In the genomic region with DNA sequence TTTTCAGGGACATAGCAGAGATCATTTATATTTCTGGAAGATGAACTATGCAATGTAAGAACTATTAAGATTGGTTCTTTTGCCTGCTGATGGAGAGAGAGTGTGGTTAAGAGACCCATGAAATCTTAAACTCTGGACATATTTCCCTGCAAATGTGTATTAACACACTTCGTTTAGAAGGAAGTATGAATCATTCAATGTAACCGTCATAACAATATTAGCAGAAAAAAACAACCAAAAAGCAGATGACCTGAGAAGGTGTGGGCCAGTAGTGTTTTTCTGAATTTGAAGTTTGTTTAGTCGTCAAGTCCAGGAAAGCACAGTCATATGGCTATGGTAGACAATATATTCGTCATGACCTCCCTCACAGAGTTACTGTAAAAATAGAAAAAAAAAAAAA, we compare ENCODE assay signal across 18 cellular contexts. TPM values are rescaled to one million over a fixed set of nuclear protein-coding genes. Genes with fewer than 3 reads are reported as not detected.
DNase-seq lines count a peak whose midpoint lies in the region; ATAC-seq and TF ChIP-seq lines count a peak whose summit lies in the region.
"Had no signal": no experiment of that assay in that cellular context is flagged by ENCODE, and none has a peak within 500 bp of the region (broad histone marks: within the 10 kb centered on the region; RNA-seq: fewer than 3 reads in every experiment).

No MANE protein-coding gene starts in this region.

- H3K4me1 ChIP-seq in GM23338 (ENCODE audit: insufficient read depth) = no peaks in the 10 kb centered on the region
- peaks cover 3% of the 10 kb centered on the region; the same call in 1 of the 2 replicates for H3K4me1 ChIP-seq in SJCRH30
- H3K4me1 ChIP-seq in right atrium auricular region = no peaks in the 10 kb centered on the region
- H3K4me1 ChIP-seq: BE2C had no signal

- TF ChIP-seq CTCF in GM23338 (conservative IDR thresholded peaks at IDR 0.05; ENCODE audit: low read depth in 2 of 2) (no peak), right atrium auricular region (IDR thresholded peaks at IDR 0.05) (no peak)

- peaks cover 11% of the 10 kb centered on the region; the same call in 2 of the 3 replicates for H3K4me1 Mint-ChIP-seq in GM23338
- H3K4me1 Mint-ChIP-seq in natural killer cell treated with Interleukin-12 subunit alpha and Interleukin-12 subunit beta and Interleukin-15 and Interleukin-18, amount 100 ng/mL, for 72 hours (ENCODE audit: low read depth in 2 of 2) = peaks cover 18 to 22% of the 10 kb centered on the region in 2 donors

- ATAC-seq in GM23338 (no peak), GM21529 (IDR thresholded peaks at IDR 0.05; ENCODE audit: unreplicated experiment) (no peak)
- peak in 1 of 2 donors; percentile 48 for ATAC-seq in natural killer cell treated with Interleukin-12 subunit alpha and Interleukin-12 subunit beta and Interleukin-15 and Interleukin-18, amount 100 ng/mL, for 72 hours
- ATAC-seq: mucosa of descending colon, right cardiac atrium had no signal

- H3K27ac ChIP-seq in GM23338 (ENCODE audit: low read depth) (no peak overlapping the region), SJCRH30 (peak overlapping the region; percentile 24), epithelial cell of prostate (peak overlapping the region; percentile 99), right atrium auricular region (no peak overlapping the region)
- H3K27ac ChIP-seq: PC-9 had no signal

- peak overlapping the region; percentile 69; the same call in 1 of the 2 replicates for H3K27ac Mint-ChIP-seq in GM23338
- H3K27ac Mint-ChIP-seq in natural killer cell treated with Interleukin-12 subunit alpha and Interleukin-12 subunit beta and Interleukin-15 and Interleukin-18, amount 100 ng/mL, for 72 hours = peak overlapping the region; percentile 15 to 46
- H3K27ac Mint-ChIP-seq: activated CD4-positive, alpha-beta memory T cell treated with anti-CD3 and anti-CD28 coated beads, Interleukin-2, amount 10 ng/mL, durations not matched to agents 7 days and 5 days; stimulated activated naive CD8-positive, alpha-beta T cell treated with anti-CD3 and anti-CD28 coated beads, Interleukin-15, Interleukin-2, amounts not matched to agents 100 ng/mL and 50 ng/mL, for 24 hours had no signal

- H3K27me3 ChIP-seq in GM23338 (ENCODE audit: insufficient read depth) (no peaks in the 10 kb centered on the region), SJCRH30 (no peaks in the 10 kb centered on the region), right atrium auricular region (no peaks in the 10 kb centered on the region)
- H3K27me3 ChIP-seq: BE2C had no signal

- no peaks in the 10 kb centered on the region for H3K79me2 ChIP-seq in GM23338 (replicated peaks; ENCODE audit: insufficient read depth)

- H4K20me1 ChIP-seq in GM23338 (replicated peaks; ENCODE audit: insufficient read depth) = no peaks in the 10 kb centered on the region

- no peak overlapping the region for H2AFZ ChIP-seq in GM23338
- H2AFZ ChIP-seq: PC-9 had no signal

- H3K4me3 Mint-ChIP-seq in GM23338 = no peak overlapping the region
- peak overlapping the region; percentile 28 for H3K4me3 Mint-ChIP-seq in natural killer cell treated with Interleukin-12 subunit alpha and Interleukin-12 subunit beta and Interleukin-15 and Interleukin-18, amount 100 ng/mL, for 72 hours
- H3K4me3 Mint-ChIP-seq: activated CD4-positive, alpha-beta memory T cell treated with anti-CD3 and anti-CD28 coated beads, Interleukin-2, amount 10 ng/mL, durations not matched to agents 7 days and 5 days; stimulated activated naive CD8-positive, alpha-beta T cell treated with anti-CD3 and anti-CD28 coated beads, Interleukin-15, Interleukin-2, amounts not matched to agents 100 ng/mL and 50 ng/mL, for 24 hours had no signal

- H3F3A ChIP-seq in GM23338 (replicated peaks; ENCODE audit: low read depth) = no peaks in the 10 kb centered on the region

- H3K9me3 ChIP-seq in SJCRH30 (replicated peaks) = no peaks in the 10 kb centered on the region
- H3K9me3 ChIP-seq in right atrium auricular region = no peaks in the 10 kb centered on the region
- H3K9me3 ChIP-seq: BE2C, mucosa of descending colon had no signal

- DNase-seq in GM23338 (ENCODE audit: low spot score) (no peak), SJCRH30 (no peak), epithelial cell of prostate (ENCODE audit: low read depth, low spot score) (peak; percentile 45), right atrium auricular region (ENCODE audit: low spot score) (no peak)
- DNase-seq in natural killer cell treated with Interleukin-12 subunit alpha and Interleukin-12 subunit beta and Interleukin-15 and Interleukin-18, amount 100 ng/mL, for 72 hours (ENCODE audit: low spot score) = no peak
- DNase-seq in activated CD4-positive, alpha-beta T cell treated with anti-CD3 and anti-CD28 coated beads for 1 hour = no peak
- no peak for DNase-seq in activated effector memory CD4-positive, alpha-beta T cell treated with anti-CD3 and anti-CD28 coated beads, Interleukin-2, amount 50 U/mL, for 16 hours
- DNase-seq: activated CD4-positive, alpha-beta memory T cell treated with anti-CD3 and anti-CD28 coated beads, Interleukin-2, amount 10 ng/mL, durations not matched to agents 7 days and 5 days; activated gamma-delta T cell treated with Interleukin-2 at 50 U/mL for 16 hours; BE2C; GOT3; mucosa of descending colon; NCI-H446; PC-9; right cardiac atrium had no signal

- H3K4me3 ChIP-seq in GM23338 = no peak overlapping the region
- no peak overlapping the region for H3K4me3 ChIP-seq in SJCRH30
- H3K4me3 ChIP-seq in right atrium auricular region = no peak overlapping the region
- H3K4me3 ChIP-seq: mucosa of descending colon, PC-9 had no signal

- no peaks in the 10 kb centered on the region for H3K9me2 ChIP-seq in GM23338 (ENCODE audit: insufficient read depth)

- no peak overlapping the region for H3K4me2 ChIP-seq in GM23338
- H3K4me2 ChIP-seq: PC-9 had no signal

- no peaks in the 10 kb centered on the region for H3K9me3 Mint-ChIP-seq in GM23338
- no peaks in the 10 kb centered on the region for H3K9me3 Mint-ChIP-seq in natural killer cell treated with Interleukin-12 subunit alpha and Interleukin-12 subunit beta and Interleukin-15 and Interleukin-18, amount 100 ng/mL, for 72 hours
- H3K9me3 Mint-ChIP-seq: activated CD4-positive, alpha-beta memory T cell treated with anti-CD3 and anti-CD28 coated beads, Interleukin-2, amount 10 ng/mL, durations not matched to agents 7 days and 5 days; stimulated activated naive CD8-positive, alpha-beta T cell treated with anti-CD3 and anti-CD28 coated beads, Interleukin-15, Interleukin-2, amounts not matched to agents 100 ng/mL and 50 ng/mL, for 24 hours had no signal

- H3K36me3 Mint-ChIP-seq in GM23338 (ENCODE audit: low read depth) = no peaks in the 10 kb centered on the region
- no peaks in the 10 kb centered on the region for H3K36me3 Mint-ChIP-seq in natural killer cell treated with Interleukin-12 subunit alpha and Interleukin-12 subunit beta and Interleukin-15 and Interleukin-18, amount 100 ng/mL, for 72 hours

- no peaks in the 10 kb centered on the region for H3K27me3 Mint-ChIP-seq in GM23338 (ENCODE audit: insufficient read depth, low read depth, poor library complexity)
- H3K27me3 Mint-ChIP-seq in natural killer cell treated with Interleukin-12 subunit alpha and Interleukin-12 subunit beta and Interleukin-15 and Interleukin-18, amount 100 ng/mL, for 72 hours = no peaks in the 10 kb centered on the region
- H3K27me3 Mint-ChIP-seq: stimulated activated naive CD8-positive, alpha-beta T cell treated with anti-CD3 and anti-CD28 coated beads, Interleukin-15, Interleukin-2, amounts not matched to agents 100 ng/mL and 50 ng/mL, for 24 hours had no signal

- H3K36me3 ChIP-seq in GM23338 (ENCODE audit: insufficient read depth) (no peaks in the 10 kb centered on the region), SJCRH30 (no peaks in the 10 kb centered on the region), right atrium auricular region (no peaks in the 10 kb centered on the region)
- H3K36me3 ChIP-seq: BE2C had no signal

TF ChIP-seq in GM23338, 12 proteins besides CTCF, POLR2A, EP300 and RAD21 (continues in another document):
- TF ChIP-seq, protein P1, sequence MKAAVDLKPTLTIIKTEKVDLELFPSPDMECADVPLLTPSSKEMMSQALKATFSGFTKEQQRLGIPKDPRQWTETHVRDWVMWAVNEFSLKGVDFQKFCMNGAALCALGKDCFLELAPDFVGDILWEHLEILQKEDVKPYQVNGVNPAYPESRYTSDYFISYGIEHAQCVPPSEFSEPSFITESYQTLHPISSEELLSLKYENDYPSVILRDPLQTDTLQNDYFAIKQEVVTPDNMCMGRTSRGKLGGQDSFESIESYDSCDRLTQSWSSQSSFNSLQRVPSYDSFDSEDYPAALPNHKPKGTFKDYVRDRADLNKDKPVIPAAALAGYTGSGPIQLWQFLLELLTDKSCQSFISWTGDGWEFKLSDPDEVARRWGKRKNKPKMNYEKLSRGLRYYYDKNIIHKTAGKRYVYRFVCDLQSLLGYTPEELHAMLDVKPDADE (IDR thresholded peaks at IDR 0.05) = no peak
- no peak for TF ChIP-seq STAT1 (IDR thresholded peaks at IDR 0.05; ENCODE audit: unreplicated experiment)
- TF ChIP-seq POLR2AphosphoS5 (IDR thresholded peaks at IDR 0.05; ENCODE audit: low read depth) = no peak

RNA-seq across cellular contexts. Expression of gene TMPRSS11D, which starts 2.5 kb away (rescaled TPM):
- total RNA-seq in GM23338 (2014; rRNA removed; shearing (Covaris generic)) = not detected in 2 replicates
- polyA plus RNA-seq in GM23338 (2016; fragmentation: Nextera tagmentation; extraction: Ambion mirVana) = not detected in 2 replicates
- total RNA-seq in SJCRH30 (2014; rRNA removed; shearing (Covaris generic)) = not detected in 2 replicates
- total RNA-seq in natural killer cell treated with Interleukin-12 subunit alpha and Interleukin-12 subunit beta and Interleukin-15 and Interleukin-18, amount 100 ng/mL, for 72 hours = not detected
- total RNA-seq in right atrium auricular region = not detected
- total RNA-seq: activated CD4-positive, alpha-beta memory T cell treated with anti-CD3 and anti-CD28 coated beads, Interleukin-2, amount 10 ng/mL, durations not matched to agents 7 days and 5 days; cardiac septum; mucosa of descending colon; PC-9; right cardiac atrium had no signal
- polyA plus RNA-seq: right cardiac atrium had no signal

Comparison
In these comparisons a context has a peak if more than half of its experiments do, and no peak if none do; other contexts are left out.
1. H3K27ac ChIP-seq: peak in SJCRH30 (single experiment) and epithelial cell of prostate (single experiment); none in GM23338 (single experiment) and right atrium auricular region (0 of 2).